ENCODE assay signal across 21 cellular contexts in genomic region chr15:81893182-81893833, GRCh38.
DNase-seq lines count a peak whose midpoint lies in the region; FAIRE-seq and TF ChIP-seq lines count a peak whose summit lies in the region.
"Had no signal": no experiment of that assay in that cellular context is flagged by ENCODE, and none has a peak within 500 bp of the region (broad histone marks: within the 10 kb centered on the region; RNA-seq: fewer than 3 reads in every experiment).

No MANE protein-coding gene starts in this region.

- no peak overlapping the region for H3K4me3 ChIP-seq in vagina
- H3K4me3 ChIP-seq: esophagus muscularis mucosa, GM23248 had no signal

- TF ChIP-seq POLR2A in vagina (IDR thresholded peaks at IDR 0.05): no peak

- peak; percentile 92 for FAIRE-seq in endometrium (lab: Jason Lieb, UNC)

- H3K27ac ChIP-seq in vagina: peak overlapping the region; percentile 4
- H3K27ac ChIP-seq: esophagus muscularis mucosa, GM23248 had no signal

- intact Hi-C loops in vagina (cut with DNase I) (no loop called here), posterior vena cava (cut with DNase I) (no loop called here)

- no peaks in the 10 kb centered on the region for H3K9me3 ChIP-seq in vagina
- H3K9me3 ChIP-seq: esophagus muscularis mucosa had no signal

- no peak for TF ChIP-seq CTCF in vagina (IDR thresholded peaks at IDR 0.05)

- peaks cover 8% of the 10 kb centered on the region for H3K4me1 ChIP-seq in vagina

- no peaks in the 10 kb centered on the region for H3K36me3 ChIP-seq in vagina
- H3K36me3 ChIP-seq: esophagus muscularis mucosa had no signal

- no peaks in the 10 kb centered on the region for H3K27me3 ChIP-seq in vagina
- H3K27me3 ChIP-seq: esophagus muscularis mucosa had no signal

- DNase-seq in NCI-H524 (lab: John Stamatoyannopoulos, UW): peak; percentile 4 to 24
- no peak for DNase-seq in NCI-H524 treated with DMSO at 0.1 percent for 48 hours (lab: John Stamatoyannopoulos, UW)
- DNase-seq in NCI-H446 treated with DMSO at 0.1 percent for 48 hours (lab: John Stamatoyannopoulos, UW): peak; percentile 32
- no peak for DNase-seq in vagina (ENCODE audit: extremely low spot score in 2 of 2)
- DNase-seq in NK-92 (lab: John Stamatoyannopoulos, UW; ENCODE audit: unreplicated experiment): no peak
- no peak for DNase-seq in posterior vena cava (ENCODE audit: low spot score)
- no peak for DNase-seq in hippocampal formation (lab: John Stamatoyannopoulos, UW)
- DNase-seq: activated CD4-positive, alpha-beta T cell treated with anti-CD3 and anti-CD28 coated beads for 4 hours; cerebellar nuclear complex; effector CD4-positive, alpha-beta T cell; GM23248; left colon; midbrain; MV-4-11; NCI-H2227 treated with DMSO at 0.1 percent for 48 hours; posterior cingulate gyrus; Right ventricle myocardium superior; stimulated activated CD4-positive, alpha-beta T cell treated with anti-CD3 and anti-CD28 coated beads, Interleukin-1b, Interleukin-23, amount 100 ng/mL, for 48 hours; stimulated activated naive B cell treated with anti-CD40 and anti-IgM and Interleukin-4, amounts not matched to agents 10 μg/mL and 1 μg/mL and 100 μg/mL, for 72 hours had no signal

Comparison
In these comparisons a context has a peak if more than half of its experiments do, and no peak if none do; other contexts are left out.
1. DNase-seq: peak in NCI-H524 (2 of 2) and NCI-H446 treated with DMSO at 0.1 percent for 48 hours (single experiment); none in NCI-H524 treated with DMSO at 0.1 percent for 48 hours (single experiment), vagina (0 of 2), NK-92 (single experiment), posterior vena cava (single experiment) and hippocampal formation (0 of 2).